Comparison of ENCODE assay signal across 1 cellular context in the genomic region with DNA sequence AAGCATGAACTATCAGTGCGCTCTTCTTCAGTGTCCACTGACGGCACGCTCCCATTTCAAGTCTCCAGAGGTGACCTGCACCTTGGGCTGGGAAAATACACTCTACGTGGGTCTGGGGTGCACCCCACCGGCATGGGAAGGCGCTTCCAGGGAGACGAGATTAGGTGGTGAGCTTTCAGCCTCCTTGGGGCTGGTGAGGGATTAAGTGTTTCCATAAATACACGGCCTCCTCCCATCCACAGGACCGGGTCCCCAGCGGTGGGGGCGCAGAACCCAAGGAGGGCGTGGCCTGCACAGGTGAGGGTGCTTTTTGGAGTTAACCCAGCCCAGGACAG.
TF ChIP-seq lines count a peak whose summit lies in the region.

No MANE protein-coding gene starts in this region.

TF ChIP-seq in endothelial cell of umbilical vein, 7 proteins besides CTCF, POLR2A, EP300 and RAD21:
- no peak for TF ChIP-seq POLR2AphosphoS5 (IDR thresholded peaks at IDR 0.05; ENCODE audit: insufficient read depth, low read depth, low read length)
- no peak for TF ChIP-seq MYC (IDR thresholded peaks at IDR 0.05; ENCODE audit: low read depth, low read length)
- TF ChIP-seq EZH2 (IDR thresholded peaks at IDR 0.05; ENCODE audit: borderline replicate concordance, low read depth, low read length, severe bottlenecking): no peak
- no peak for TF ChIP-seq JUN (IDR thresholded peaks at IDR 0.05; ENCODE audit: borderline replicate concordance, insufficient read depth, insufficient read length, low read depth)
- no peak for TF ChIP-seq GATA2 (IDR thresholded peaks at IDR 0.05; ENCODE audit: insufficient read depth, insufficient read length, low read depth, low read length)
- TF ChIP-seq FOS (IDR thresholded peaks at IDR 0.05; ENCODE audit: borderline replicate concordance, insufficient read depth, low read length): no peak
- TF ChIP-seq, protein P1, sequence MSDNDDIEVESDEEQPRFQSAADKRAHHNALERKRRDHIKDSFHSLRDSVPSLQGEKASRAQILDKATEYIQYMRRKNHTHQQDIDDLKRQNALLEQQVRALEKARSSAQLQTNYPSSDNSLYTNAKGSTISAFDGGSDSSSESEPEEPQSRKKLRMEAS (IDR thresholded peaks at IDR 0.05; ENCODE audit: insufficient read depth, insufficient read length): no peak
